ENCODE assay signal across 10 cellular contexts in the genomic region with DNA sequence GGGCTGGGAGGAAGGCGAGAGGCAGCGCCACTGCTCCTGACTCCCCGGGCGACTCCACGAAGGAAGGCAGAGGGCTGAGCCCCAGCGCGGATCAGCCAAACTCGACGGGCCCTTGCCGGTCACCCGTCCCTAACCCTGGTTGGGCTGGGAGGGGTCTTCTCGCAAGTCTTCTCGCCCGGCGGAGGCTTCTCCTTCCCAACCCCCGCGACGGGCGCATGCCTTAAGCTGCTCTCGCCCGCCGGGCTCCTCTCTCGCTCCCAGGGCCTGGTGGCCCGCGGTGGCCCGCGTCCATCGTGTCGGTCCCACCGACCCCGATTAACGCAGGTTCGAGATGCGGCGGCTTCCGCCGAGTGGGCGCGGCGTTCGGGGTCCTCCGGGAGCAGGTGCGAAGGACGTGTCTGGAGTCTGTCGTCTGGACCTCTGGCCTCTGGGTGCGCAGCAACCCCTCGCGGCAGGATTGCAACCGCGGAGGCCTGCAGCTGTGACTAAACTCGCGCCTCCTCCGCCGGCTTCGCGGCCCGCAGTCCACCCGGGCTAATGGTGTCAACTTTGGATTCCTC. TPM values are rescaled to one million over a fixed set of nuclear protein-coding genes. Genes with fewer than 3 reads are reported as not detected.
DNase-seq lines count a peak whose midpoint lies in the region; ATAC-seq and TF ChIP-seq lines count a peak whose summit lies in the region.
"Had no signal": no experiment of that assay in that cellular context is flagged by ENCODE, and none has a peak within 500 bp of the region (broad histone marks: within the 10 kb centered on the region; RNA-seq: fewer than 3 reads in every experiment).

No MANE protein-coding gene starts in this region.

- peak overlapping the region; percentile 37 for H3K4me3 ChIP-seq in AG04449 (ENCODE audit: low read depth, low read length)
- no peak overlapping the region; the same call in 1 of the 2 replicates for H3K4me3 ChIP-seq in PC-9
- H3K4me3 ChIP-seq in fibroblast of lung (replicated peaks in 1 of 4; ENCODE audit: control extremely low read depth in 1 of 4, insufficient read depth in 1 of 4, low read depth in 3 of 4, low read length in 4 of 4) = peak overlapping the region; percentile 13 to 28 (median 24)
- H3K4me3 ChIP-seq in PC-3 (ENCODE audit: low read length) = no peak overlapping the region
- no peak overlapping the region for H3K4me3 ChIP-seq in HAP-1

- no peaks in the 10 kb centered on the region for H3K36me3 Mint-ChIP-seq in natural killer cell

- no peaks in the 10 kb centered on the region for H3F3A ChIP-seq in PC-9 (ENCODE audit: insufficient read depth, low read depth)
- H3F3A ChIP-seq in PC-3 (ENCODE audit: low read length, unreplicated experiment) = no peaks in the 10 kb centered on the region

- H3K27ac Mint-ChIP-seq in natural killer cell = no peak overlapping the region

- in situ Hi-C loops in HAP-1 (cut with MboI; ENCODE audit: low sequenced_read_pairs) = no loop called here

- H3K9me3 ChIP-seq in PC-9 (ENCODE audit: insufficient read depth, low read depth) (no peaks in the 10 kb centered on the region), fibroblast of lung (ENCODE audit: control insufficient read depth, insufficient read depth, low read depth, low read length) (no peaks in the 10 kb centered on the region), PC-3 (ENCODE audit: low read length) (no peaks in the 10 kb centered on the region), HAP-1 (no peaks in the 10 kb centered on the region; the same call in 1 of the 2 replicates)

- H3K9ac ChIP-seq in fibroblast of lung (ENCODE audit: insufficient read depth, low read length) (no peak overlapping the region), PC-3 (ENCODE audit: low read length) (no peak overlapping the region)

- ATAC-seq in natural killer cell = peak in 1 of 3 donors; percentile 41
- no peak for ATAC-seq in PC-3

- H3K27me3 ChIP-seq in PC-9 (ENCODE audit: insufficient read depth, low read depth) (peaks cover 12% of the 10 kb centered on the region), fibroblast of lung (ENCODE audit: control insufficient read depth, insufficient read depth, low read length) (peaks cover 6% of the 10 kb centered on the region), PC-3 (ENCODE audit: low read length) (no peaks in the 10 kb centered on the region), HAP-1 (ENCODE audit: low read depth) (no peaks in the 10 kb centered on the region)

- TF ChIP-seq CTCF in AG04449 (IDR thresholded peaks at IDR 0.05; ENCODE audit: insufficient read depth, low read length, missing control alignments) (peak; percentile 77), PC-9 (conservative IDR thresholded peaks at IDR 0.05) (no peak), fibroblast of lung (conservative IDR thresholded peaks at IDR 0.05 in 1 of 2, IDR thresholded peaks at IDR 0.05 in 1 of 2; ENCODE audit: low read depth in 1 of 2, low read length in 2 of 2) (peak; percentile 47 to 57), natural killer cell (IDR thresholded peaks at IDR 0.05) (no peak), PC-3 (conservative IDR thresholded peaks at IDR 0.05; ENCODE audit: low read depth, low read length) (no peak)

- peak overlapping the region; percentile 76 for H2AFZ ChIP-seq in PC-9
- peak overlapping the region; percentile 55 for H2AFZ ChIP-seq in fibroblast of lung (ENCODE audit: low read length)
- no peak overlapping the region for H2AFZ ChIP-seq in PC-3 (ENCODE audit: low read length)

- BruUV-seq in PC-9 (replicated peaks; lab: Mats Ljungman, UMichigan) (no TSS peak), PC-3 (replicated peaks; lab: Mats Ljungman, UMichigan) (no TSS peak)

- no peaks in the 10 kb centered on the region for H3K4me1 ChIP-seq in PC-9 (replicated peaks; ENCODE audit: insufficient read depth)
- H3K4me1 ChIP-seq in fibroblast of lung (ENCODE audit: control insufficient read depth, extremely low read depth, insufficient read depth, low read length) = no peaks in the 10 kb centered on the region
- H3K4me1 ChIP-seq in PC-3 (ENCODE audit: insufficient read depth, low read length) = no peaks in the 10 kb centered on the region
- H3K4me1 ChIP-seq in HAP-1 = no peaks in the 10 kb centered on the region

- H3K9me2 ChIP-seq in PC-9 (ENCODE audit: insufficient read depth) (no peaks in the 10 kb centered on the region), PC-3 (replicated peaks; ENCODE audit: low read length) (no peaks in the 10 kb centered on the region)

- peaks cover 4 to 5% of the 10 kb centered on the region in 2 donors for H3K4me1 Mint-ChIP-seq in natural killer cell

- H3K27ac ChIP-seq in PC-9 (no peak overlapping the region), fibroblast of lung (ENCODE audit: insufficient read depth, low read length) (no peak overlapping the region), PC-3 (ENCODE audit: low read length) (no peak overlapping the region)

- intact Hi-C loops in PC-9 (cut with micrococcal nuclease; ENCODE audit: unreplicated experiment) = no loop called here
- intact Hi-C loops in natural killer cell (cut with micrococcal nuclease) = no loop called here
- intact Hi-C loops in PC-3 (cut with micrococcal nuclease) = no loop called here

- H4K20me1 ChIP-seq in PC-9 (ENCODE audit: insufficient read depth) (no peaks in the 10 kb centered on the region), fibroblast of lung (ENCODE audit: control insufficient read depth, extremely low read depth, insufficient read depth, low read length) (no peaks in the 10 kb centered on the region), PC-3 (ENCODE audit: low read length) (no peaks in the 10 kb centered on the region)

- H3K9me3 Mint-ChIP-seq in natural killer cell = no peaks in the 10 kb centered on the region

- no peak for DNase-seq in AG04449 (ENCODE audit: low read depth, low spot score)
- peak in 1 of 2 experiments; percentile 49 for DNase-seq in PC-9
- peak; percentile 50 to 61 for DNase-seq in fibroblast of lung (ENCODE audit: low read depth in 2 of 2)
- DNase-seq in natural killer cell = no peak
- no peak for DNase-seq in PC-3
- DNase-seq in HAP-1 (ENCODE audit: low spot score in 2 of 2) = no peak
- no peak for DNase-seq in activated effector memory CD4-positive, alpha-beta T cell treated with Interleukin-2 at 50 U/mL for 16 hours
- DNase-seq in effector CD8-positive, alpha-beta T cell (lab: John Stamatoyannopoulos, UW) = no peak
- DNase-seq: DND-41, NCI-H2171 had no signal

- no peaks in the 10 kb centered on the region for H3K79me2 ChIP-seq in PC-9 (ENCODE audit: low read depth)
- no peaks in the 10 kb centered on the region for H3K79me2 ChIP-seq in fibroblast of lung (ENCODE audit: control insufficient read depth, insufficient read depth, low read length)
- H3K79me2 ChIP-seq in PC-3 (ENCODE audit: low read length) = no peaks in the 10 kb centered on the region

- peak overlapping the region; percentile 35 for H3K4me3 Mint-ChIP-seq in natural killer cell

- POLR2A ChIA-PET in AG04449 (lab: Yijun Ruan, JAX) = interaction anchor here (0.5 kb wide), 1 partner anchor 350 kb away, joined by 3 read pairs; no protein-coding TSS in a partner anchor
- POLR2A ChIA-PET in PC-9 (lab: Charles Lee; ENCODE audit: unreplicated experiment) = no interaction called here
- POLR2A ChIA-PET in PC-3 (lab: Charles Lee; ENCODE audit: unreplicated experiment) = no interaction called here

- peaks cover 52 to 80% of the 10 kb centered on the region in 2 donors for H3K27me3 Mint-ChIP-seq in natural killer cell (ENCODE audit: low read depth in 2 of 2)

- H3K36me3 ChIP-seq in PC-9 (ENCODE audit: low read depth) (no peaks in the 10 kb centered on the region), fibroblast of lung (ENCODE audit: control insufficient read depth, insufficient read depth, low read length) (no peaks in the 10 kb centered on the region), PC-3 (ENCODE audit: low read depth, low read length) (no peaks in the 10 kb centered on the region), HAP-1 (replicated peaks) (no peaks in the 10 kb centered on the region)

- H3K4me2 ChIP-seq in PC-9 (peak overlapping the region; percentile 66), fibroblast of lung (ENCODE audit: extremely low read depth, insufficient read depth, low read length) (peak overlapping the region; percentile 78), PC-3 (ENCODE audit: low read length) (no peak overlapping the region)

- CTCF ChIA-PET in AG04449 (lab: Yijun Ruan, JAX) (interaction anchor here (0.8 to 12.4 kb wide), 20 partner anchors 10 to 329 kb away, joined by 3 to 264 read pairs (median 6); partner anchors contain the start of genes LRIG2 and PPM1J), PC-9 (lab: Charles Lee) (interaction anchor here (0.7 kb wide), 1 partner anchor 133 kb away, joined by 3 read pairs; no protein-coding TSS in a partner anchor), PC-3 (lab: Charles Lee) (no interaction called here)

RNA-seq across cellular contexts. Expression of gene PPM1J, which starts 29.0 kb away (rescaled TPM):
- total RNA-seq in PC-9 (2021) (6.0 and 7.7 TPM in 2 replicates), fibroblast of lung (0.83 and 1.0 TPM in 2 replicates), natural killer cell (under 1 TPM in 1 of 3 donors, not detected in 2; 0.26 TPM), PC-3 (2014; rRNA removed) (0.80 and 1.4 TPM in 2 replicates)
- polyA plus RNA-seq in fibroblast of lung = 0.62 and 0.79 TPM in 2 replicates
- polyA plus RNA-seq in fibroblast of lung (2012) = 0.72 and 0.99 TPM in 2 replicates
- 0.96 and 1.3 TPM in 2 replicates for polyA minus RNA-seq in fibroblast of lung (ENCODE audit: low replicate concordance)

RNA-seq across cellular contexts. Expression of gene RHOC, which starts 37.2 kb away (rescaled TPM):
- total RNA-seq in PC-9 (2021) (200 and 220 TPM in 2 replicates), fibroblast of lung (386 and 484 TPM in 2 replicates), natural killer cell (100 to 1,000 TPM; 161 to 199 (median 195) TPM), PC-3 (2014; rRNA removed) (399 and 405 TPM in 2 replicates)
- 857 and 1,115 TPM in 2 replicates for polyA plus RNA-seq in fibroblast of lung
- 761 and 793 TPM in 2 replicates for polyA plus RNA-seq in fibroblast of lung (2012)
- polyA minus RNA-seq in fibroblast of lung (ENCODE audit: low replicate concordance) = 917 and 1,040 TPM in 2 replicates

Comparison
In these comparisons a context has a peak if more than half of its experiments do, and no peak if none do; other contexts are left out.
1. DNase-seq: peak in fibroblast of lung (2 of 2); none in AG04449 (single experiment), natural killer cell (single experiment), PC-3 (single experiment), HAP-1 (0 of 2), activated effector memory CD4-positive, alpha-beta T cell treated with Interleukin-2 at 50 U/mL for 16 hours (single experiment) and effector CD8-positive, alpha-beta T cell (single experiment).
2. H3K4me3 ChIP-seq: peak in AG04449 (single experiment) and fibroblast of lung (4 of 4); none in PC-9 (single experiment), PC-3 (single experiment) and HAP-1 (single experiment).
3. CTCF ChIP-seq: peak in AG04449 (single experiment) and fibroblast of lung (2 of 2); none in PC-9 (single experiment), natural killer cell (single experiment) and PC-3 (single experiment).